ENCODE assay signal across 25 cellular contexts in the genomic region with DNA sequence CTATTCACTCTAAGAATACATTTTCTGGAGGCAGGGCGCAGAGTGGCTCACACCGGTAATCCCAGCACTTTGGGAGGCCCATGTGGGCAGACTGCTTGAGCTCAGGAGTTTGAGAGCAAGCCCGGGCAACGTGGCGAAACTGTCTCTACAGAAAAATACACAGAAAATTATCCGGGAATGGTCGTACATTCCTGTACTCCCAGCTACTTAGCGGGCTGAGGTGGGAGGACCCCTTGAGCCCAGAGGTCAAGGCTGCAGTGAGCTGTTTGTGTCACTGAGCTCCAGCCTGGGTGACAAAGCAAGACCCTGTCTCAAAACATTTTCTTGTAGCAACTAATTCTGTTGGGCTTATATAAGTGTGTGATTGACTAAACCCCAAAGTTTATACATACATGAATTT. TPM values are rescaled to one million over a fixed set of nuclear protein-coding genes. Genes with fewer than 3 reads are reported as not detected.
DNase-seq lines count a peak whose midpoint lies in the region; ATAC-seq, FAIRE-seq and TF ChIP-seq lines count a peak whose summit lies in the region.
"Had no signal": no experiment of that assay in that cellular context is flagged by ENCODE, and none has a peak within 500 bp of the region (broad histone marks: within the 10 kb centered on the region; RNA-seq: fewer than 3 reads in every experiment).

No MANE protein-coding gene starts in this region.

- TF ChIP-seq RAD21 in HepG2 (CRISPR knock-in tag; IDR thresholded peaks at IDR 0.05): no peak

- peaks cover 45% of the 10 kb centered on the region for H3K4me1 ChIP-seq in HepG2 (ENCODE audit: insufficient read depth, low read length)
- H3K4me1 ChIP-seq in right lobe of liver: peaks cover 0 to 8% (median 3%) of the 10 kb centered on the region in 4 donors
- H3K4me1 ChIP-seq in mesendoderm (ENCODE audit: control insufficient read depth, low read depth, low read length): peaks cover 2% of the 10 kb centered on the region
- H3K4me1 ChIP-seq: A549; BE2C; BLaER1 treated with 17β-estradiol and CSF1 and Interleukin-3, amounts not matched to agents 10 nM and 100 nM had no signal

- BruUV-seq in HepG2 (replicated peaks; lab: Mats Ljungman, UMichigan): no TSS peak

- no peak overlapping the region for H4K5ac ChIP-seq in mesendoderm (ENCODE audit: low read length)

- peaks cover 15% of the 10 kb centered on the region for H3K36me3 Mint-ChIP-seq in progenitor cell of endocrine pancreas (ENCODE audit: insufficient read depth)
- H3K36me3 Mint-ChIP-seq: CD14-positive monocyte; CD8-positive, alpha-beta memory T cell had no signal

- H4K20me1 ChIP-seq in HepG2 (ENCODE audit: insufficient read depth, low read length): no peaks in the 10 kb centered on the region
- H4K20me1 ChIP-seq: BLaER1 treated with 17β-estradiol and CSF1 and Interleukin-3, amounts not matched to agents 10 nM and 100 nM had no signal

- peak overlapping the region; percentile 46 for H3K27ac ChIP-seq in HepG2 (ENCODE audit: extremely low read length, insufficient read depth, low read length)
- no peak overlapping the region for H3K27ac ChIP-seq in right lobe of liver
- no peak overlapping the region for H3K27ac ChIP-seq in mesendoderm (ENCODE audit: low read depth, low read length)
- H3K27ac ChIP-seq: A549; BLaER1 treated with 17β-estradiol and CSF1 and Interleukin-3, amounts not matched to agents 10 nM and 100 nM; GM23248 had no signal

- peaks cover 1% of the 10 kb centered on the region for H3K79me1 ChIP-seq in mesendoderm (ENCODE audit: low read length)

- H3K27me3 ChIP-seq in HepG2 (ENCODE audit: control insufficient read depth in 1 of 2, insufficient read depth in 2 of 2, low read length in 2 of 2): no peaks in the 10 kb centered on the region
- no peaks in the 10 kb centered on the region for H3K27me3 ChIP-seq in right lobe of liver
- H3K27me3 ChIP-seq in mesendoderm (ENCODE audit: insufficient read depth, low read length, poor library complexity): no peaks in the 10 kb centered on the region
- H3K27me3 ChIP-seq: BE2C; BLaER1 treated with 17β-estradiol and CSF1 and Interleukin-3, amounts not matched to agents 10 nM and 100 nM had no signal

- peak; percentile 74 for DNase-seq in HepG2 (ENCODE audit: low spot score)
- no peak for DNase-seq in right lobe of liver
- DNase-seq in mesendoderm: no peak
- no peak for DNase-seq in progenitor cell of endocrine pancreas (ENCODE audit: low spot score, unreplicated experiment)
- DNase-seq in MV-4-11 (lab: John Stamatoyannopoulos, UW): no peak
- DNase-seq: 8988T; ACHN; AML-193; BE2C; CD4-positive, alpha-beta T cell; CD8-positive, alpha-beta memory T cell; DMS 273 treated with DMSO at 0.1 percent for 48 hours; DMS79; EL; GDM1; GM23248; H7; HCEC 1CT had no signal

- H3K36me3 ChIP-seq in HepG2 (replicated peaks in 1 of 2; ENCODE audit: control insufficient read depth in 1 of 2, insufficient read depth in 2 of 2, low read length in 2 of 2): no peaks in the 10 kb centered on the region
- no peaks in the 10 kb centered on the region for H3K36me3 ChIP-seq in right lobe of liver
- H3K36me3 ChIP-seq in mesendoderm (ENCODE audit: control insufficient read depth, insufficient read depth, low read length): no peaks in the 10 kb centered on the region
- H3K36me3 ChIP-seq: BE2C; BLaER1 treated with 17β-estradiol and CSF1 and Interleukin-3, amounts not matched to agents 10 nM and 100 nM had no signal

- peaks cover 6% of the 10 kb centered on the region for H3K4me1 Mint-ChIP-seq in progenitor cell of endocrine pancreas (ENCODE audit: low read depth)
- H3K4me1 Mint-ChIP-seq: CD8-positive, alpha-beta memory T cell had no signal

- H3K9me3 ChIP-seq in HepG2 (ENCODE audit: low read length) (no peaks in the 10 kb centered on the region), right lobe of liver (no peaks in the 10 kb centered on the region)
- H3K9me3 ChIP-seq: A549; BE2C; BLaER1 treated with 17β-estradiol and CSF1 and Interleukin-3, amounts not matched to agents 10 nM and 100 nM had no signal

- no peaks in the 10 kb centered on the region for H3K9me3 Mint-ChIP-seq in progenitor cell of endocrine pancreas (ENCODE audit: low read depth)
- H3K9me3 Mint-ChIP-seq: CD4-positive, alpha-beta T cell; CD8-positive, alpha-beta memory T cell had no signal

- FAIRE-seq in HepG2 (lab: Jason Lieb, UNC): peak; percentile 81
- FAIRE-seq: A549, GM12878, GM19239, H1 had no signal

- no peaks in the 10 kb centered on the region for H3K27me3 Mint-ChIP-seq in progenitor cell of endocrine pancreas
- H3K27me3 Mint-ChIP-seq: CD4-positive, alpha-beta T cell had no signal

- no peak overlapping the region for H3K4ac ChIP-seq in mesendoderm (ENCODE audit: low read depth, low read length)

- H2AK5ac ChIP-seq in mesendoderm (ENCODE audit: low read length): no peak overlapping the region

- H3K18ac ChIP-seq in mesendoderm (ENCODE audit: low read length): no peak overlapping the region

- 10% methylated on average over 8 of the region's 8 CpGs for WGBS in HepG2 (ENCODE audit: low lambda C conversion rate)
- WGBS in right lobe of liver (ENCODE audit: insufficient coverage, low coverage, low lambda C conversion rate, missing lambda C conversion rate): 83% methylated on average over 3 of the region's 8 CpGs
- no CpG with 5 or more reads among the region's 8 CpGs for WGBS in mesendoderm (ENCODE audit: extremely low coverage, insufficient coverage, low lambda C conversion rate)

- TF ChIP-seq POLR2A in HepG2 (IDR thresholded peaks at IDR 0.05; ENCODE audit: insufficient read depth in 1 of 2, low read depth in 2 of 2, low read length in 2 of 2) (no peak), right lobe of liver (IDR thresholded peaks at IDR 0.05) (no peak)

- TF ChIP-seq EP300 in HepG2 (IDR thresholded peaks at IDR 0.05; ENCODE audit: low read depth in 2 of 2, low read length in 2 of 2): no peak
- TF ChIP-seq EP300 in HepG2 (CRISPR knock-in tag; IDR thresholded peaks at IDR 0.05; ENCODE audit: borderline replicate concordance): no peak

- H2AFZ ChIP-seq in HepG2 (ENCODE audit: low read length): no peak overlapping the region
- H2AFZ ChIP-seq: GM23248 had no signal

- H3K23ac ChIP-seq in mesendoderm (ENCODE audit: low read length): no peak overlapping the region

- peak overlapping the region; percentile 5 for H3K56ac ChIP-seq in mesendoderm (ENCODE audit: low read length)

- no peak overlapping the region for H2BK15ac ChIP-seq in mesendoderm (replicated peaks; ENCODE audit: low read depth)

- H3K27ac Mint-ChIP-seq in progenitor cell of endocrine pancreas: peak overlapping the region; percentile 9
- H3K27ac Mint-ChIP-seq: CD4-positive, alpha-beta T cell; CD8-positive, alpha-beta memory T cell had no signal

- H2BK120ac ChIP-seq in mesendoderm (ENCODE audit: low read depth, low read length): no peak overlapping the region

- POLR2A ChIA-PET in HepG2 (lab: Yijun Ruan, JAX): interaction anchor here (1.2 kb wide), 1 partner anchor 12 kb away, joined by 3 read pairs; no protein-coding TSS in a partner anchor

- no peak for TF ChIP-seq CTCF in HepG2 (CRISPR knock-in tag; IDR thresholded peaks at IDR 0.05)
- no peak for TF ChIP-seq CTCF in right lobe of liver (IDR thresholded peaks at IDR 0.05)
- TF ChIP-seq CTCF in progenitor cell of endocrine pancreas (IDR thresholded peaks at IDR 0.05; ENCODE audit: unreplicated experiment): no peak

- intact Hi-C loops in HepG2 (cut with micrococcal nuclease; ENCODE audit: unreplicated experiment) (no loop called here), right lobe of liver (cut with DNase I) (no loop called here)

- H3K9ac ChIP-seq in HepG2 (ENCODE audit: insufficient read depth, low read depth, low read length): 0 out of 2 replicates have a peak overlapping the region, but pooled peaks have one; percentile 0
- H3K9ac ChIP-seq in mesendoderm (ENCODE audit: low read length): no peak overlapping the region
- H3K9ac ChIP-seq: BLaER1 treated with 17β-estradiol and CSF1 and Interleukin-3, amounts not matched to agents 10 nM and 100 nM; GM23248 had no signal

- CTCF ChIA-PET in HepG2 (lab: Yijun Ruan, JAX; ENCODE audit: low intra/inter-chr PET ratio, low total read pairs): no interaction called here

- no peak overlapping the region for H2BK5ac ChIP-seq in mesendoderm (ENCODE audit: low read length)

- no peak overlapping the region for H4K8ac ChIP-seq in mesendoderm (ENCODE audit: low read depth, low read length)

- in situ Hi-C loops in HepG2 (cut with HindIII; ENCODE audit: extremely low pct_ligation_motif_present, low pct_unique_long_range_greater_than_20kb): no loop called here

- no peak overlapping the region for H3K4me3 Mint-ChIP-seq in progenitor cell of endocrine pancreas (ENCODE audit: low read depth)
- H3K4me3 Mint-ChIP-seq: CD14-positive monocyte; CD4-positive, alpha-beta T cell; CD8-positive, alpha-beta memory T cell had no signal

- ATAC-seq in HepG2: peak; percentile 74
- no peak for ATAC-seq in right lobe of liver
- ATAC-seq in HG02852 (IDR thresholded peaks at IDR 0.05; ENCODE audit: unreplicated experiment): no peak
- ATAC-seq: A549, GM12878 had no signal

- H3K4me3 ChIP-seq in HepG2 (replicated peaks in 1 of 3; ENCODE audit: insufficient read depth in 1 of 3, low read depth in 2 of 3, low read length in 3 of 3) (peak overlapping the region; percentile 22 to 47 (median 32)), right lobe of liver (no peak overlapping the region), mesendoderm (ENCODE audit: low read length) (no peak overlapping the region)
- H3K4me3 ChIP-seq: A549; BLaER1 treated with 17β-estradiol and CSF1 and Interleukin-3, amounts not matched to agents 10 nM and 100 nM; GM12878; GM23248 had no signal

- no peaks in the 10 kb centered on the region for H3K79me2 ChIP-seq in HepG2 (ENCODE audit: insufficient read depth, low read length)
- no peaks in the 10 kb centered on the region for H3K79me2 ChIP-seq in mesendoderm (ENCODE audit: control insufficient read depth, insufficient read depth, low read length)

- peak overlapping the region; percentile 79 for H3K4me2 ChIP-seq in HepG2 (ENCODE audit: low read depth, low read length)
- H3K4me2 ChIP-seq in mesendoderm (ENCODE audit: low read length): no peak overlapping the region
- H3K4me2 ChIP-seq: A549; BLaER1 treated with 17β-estradiol and CSF1 and Interleukin-3, amounts not matched to agents 10 nM and 100 nM had no signal

RNA-seq across cellular contexts. Expression of a gene that starts 30.5 kb away (rescaled TPM):
- total RNA-seq in HepG2 (2016; rRNA removed; fragmentation: Illumina TruSeq; extraction: Trizol) (0.08 and 0.35 TPM in 2 replicates), right lobe of liver (1 to 10 TPM in 1 of 6 experiments, under 1 TPM in 5; 0.43 to 1.4 (median 0.48) TPM), progenitor cell of endocrine pancreas (57.7 and 58.5 TPM in 2 replicates)
- total RNA-seq in HepG2 (2016; cell fraction: cytosol; rRNA removed; fragmentation: Illumina TruSeq; extraction: Trizol; ENCODE audit: low read depth): 0.30 and 0.35 TPM in 2 replicates
- total RNA-seq in HepG2 (2016; cell fraction: insoluble cytoplasmic fraction; rRNA removed; fragmentation: Illumina TruSeq; extraction: Trizol): 0.09 and 0.15 TPM in 2 replicates
- total RNA-seq in HepG2 (2016; cell fraction: membrane; rRNA removed; fragmentation: Illumina TruSeq; extraction: Trizol): 0.22 and 0.28 TPM in 2 replicates
- total RNA-seq in HepG2 (2016; cell fraction: nucleus; rRNA removed; fragmentation: Illumina TruSeq; extraction: Trizol): 0.06 and 0.19 TPM in 2 replicates
- polyA plus RNA-seq in HepG2 (2011; rRNA removed): 0.13 TPM in 2 replicates
- polyA plus RNA-seq in HepG2 (2011; cell fraction: cytosol; rRNA removed): 0.12 TPM in 2 replicates
- polyA plus RNA-seq in HepG2 (2011; cell fraction: nucleus; rRNA removed): 0.08 and 0.23 TPM in 2 replicates
- 0.09 and 0.11 TPM in 2 replicates for polyA plus RNA-seq in HepG2 (2012)
- polyA plus RNA-seq in HepG2 (2016; cell fraction: cytosol; fragmentation: Illumina TruSeq; extraction: Trizol; ENCODE audit: low read depth): 0.26 TPM in 2 replicates
- polyA plus RNA-seq in HepG2 (2016; cell fraction: insoluble cytoplasmic fraction; fragmentation: Illumina TruSeq; extraction: Trizol; ENCODE audit: low read depth): 0.08 and 0.23 TPM in 2 replicates
- 0.13 and 0.23 TPM in 2 replicates for polyA plus RNA-seq in HepG2 (2016; cell fraction: membrane; fragmentation: Illumina TruSeq; extraction: Trizol; ENCODE audit: low read depth)
- 0.21 and 0.25 TPM in 2 replicates for polyA plus RNA-seq in HepG2 (2016; cell fraction: nucleus; fragmentation: Illumina TruSeq; extraction: Trizol; ENCODE audit: insufficient read depth, low read depth)
- 1.1 and 15.7 TPM in 2 replicates for polyA minus RNA-seq in HepG2 (2011; rRNA and poly(A)+ RNA removed; ENCODE audit: low replicate concordance)
- polyA minus RNA-seq in HepG2 (2011; cell fraction: cytosol; rRNA and poly(A)+ RNA removed): 0.59 TPM in 1 of 2 replicates, not detected in the other
- 0.26 and 0.37 TPM in 2 replicates for polyA minus RNA-seq in HepG2 (2011; cell fraction: nucleus; rRNA and poly(A)+ RNA removed)
- 7.0 TPM for polyA plus RNA-seq in mesendoderm (2013, experiment 1 of 2)
- polyA plus RNA-seq in mesendoderm (2013, experiment 2 of 2): 7.1 TPM
- total RNA-seq: CD4-positive, alpha-beta T cell had no signal
- polyA plus RNA-seq: CD14-positive monocyte had no signal

Comparison
In these comparisons a context has a peak if more than half of its experiments do, and no peak if none do; other contexts are left out.
1. H3K4me3 ChIP-seq: peak in HepG2 (3 of 3); none in right lobe of liver (0 of 3) and mesendoderm (single experiment).
2. RNA of a gene that starts 30.5 kb away (total RNA-seq): 57.7 to 58.5 TPM in progenitor cell of endocrine pancreas; 0.43 to 1.4 TPM in right lobe of liver and 0.06 to 0.35 TPM in HepG2; every median in the first group is over 10 times any median in the second.